In the genomic region with DNA sequence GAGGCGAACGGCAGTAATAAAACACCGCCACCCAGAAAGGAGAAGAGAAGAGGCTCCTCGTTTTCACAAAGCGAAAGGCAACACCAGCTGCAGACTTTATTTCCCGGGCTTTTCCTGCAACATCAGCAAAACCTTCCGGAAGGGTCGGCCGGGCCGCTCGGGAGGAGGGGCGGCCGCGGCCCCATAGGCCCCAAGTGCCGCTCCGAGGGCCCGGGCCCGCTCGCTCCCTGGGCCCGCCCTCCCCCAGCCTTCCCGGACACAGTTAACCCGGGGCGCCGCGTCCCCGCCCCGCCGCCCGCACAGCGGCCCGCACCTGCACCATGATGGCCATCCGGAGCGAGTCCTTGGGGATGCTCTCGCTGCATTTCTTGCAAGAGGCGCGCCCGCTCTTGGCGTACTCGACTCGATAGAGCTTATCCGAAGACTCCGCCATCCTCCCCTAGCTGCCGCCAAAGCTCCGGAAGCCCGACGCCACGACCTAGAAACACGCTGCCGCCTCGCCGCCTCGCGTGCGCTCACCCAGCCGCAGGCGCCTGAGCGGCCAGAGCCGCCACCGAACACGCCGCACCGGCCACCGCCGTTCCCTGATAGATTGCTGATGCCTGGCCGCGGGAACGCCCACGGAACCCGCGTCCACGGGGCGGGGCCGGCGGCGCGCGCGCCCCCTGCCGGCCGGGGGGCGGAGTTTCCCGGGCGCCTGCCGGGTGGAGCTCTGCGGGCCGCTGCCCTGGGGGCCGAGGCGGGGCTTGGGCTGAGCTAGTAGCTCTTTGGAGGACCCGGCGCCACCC, we compare ENCODE assay signal across 7 cellular contexts. TPM values are rescaled to one million over a fixed set of nuclear protein-coding genes. Genes with fewer than 3 reads are reported as not detected.
DNase-seq lines count a peak whose midpoint lies in the region; ATAC-seq, FAIRE-seq and TF ChIP-seq lines count a peak whose summit lies in the region.

PARP1 (minus strand) TSS at position 597 of the 788 bp plus-strand sequence; CDS start at position 433, 164 bp downstream.

- peak; percentile 48 for ATAC-seq in GM18508 (IDR thresholded peaks at IDR 0.05; ENCODE audit: insufficient read depth, unreplicated experiment)
- ATAC-seq in HG02973 (IDR thresholded peaks at IDR 0.05; ENCODE audit: unreplicated experiment): peak; percentile 75

- H3K4me3 ChIP-seq in astrocyte (ENCODE audit: insufficient read depth, low read depth, low read length) (peak within 1 kb of the TSS; percentile 83), retinal pigment epithelial cell (ENCODE audit: low read length) (peak within 1 kb of the TSS; percentile 80)

- peak within 1 kb of the TSS; percentile 95 for H2AFZ ChIP-seq in astrocyte (ENCODE audit: low read depth, low read length)

- H3K4me2 ChIP-seq in astrocyte (ENCODE audit: low read length): peak within 1 kb of the TSS; percentile 93

- peak within 1 kb of the TSS; percentile 66 for H3K27ac Mint-ChIP-seq in astrocyte (ENCODE audit: unreplicated experiment)

- peaks cover 5% of the 10 kb centered on the region for H3K27me3 Mint-ChIP-seq in astrocyte (ENCODE audit: low read depth, unreplicated experiment)

- H3K4me1 Mint-ChIP-seq in astrocyte (ENCODE audit: low read depth, unreplicated experiment): peaks cover 23% of the 10 kb centered on the region

- H3K9me3 ChIP-seq in astrocyte (ENCODE audit: insufficient read depth, low read depth, low read length): no peaks in the 10 kb centered on the region

- H3K27ac ChIP-seq in astrocyte (ENCODE audit: low read depth, low read length): peak within 1 kb of the TSS; percentile 76

- H3K27me3 ChIP-seq in astrocyte (ENCODE audit: insufficient read depth, low read length): no peaks in the 10 kb centered on the region

- no peaks in the 10 kb centered on the region for H3K36me3 ChIP-seq in astrocyte (ENCODE audit: insufficient read depth, low read length)

- H3K36me3 Mint-ChIP-seq in astrocyte (ENCODE audit: low read depth, unreplicated experiment): peaks cover 4% of the 10 kb centered on the region

- TF ChIP-seq CTCF in astrocyte (IDR thresholded peaks at IDR 0.05; ENCODE audit: insufficient read depth, low read depth, low read length): peak; percentile 44
- peak; percentile 32 for TF ChIP-seq CTCF in retinal pigment epithelial cell (conservative IDR thresholded peaks at IDR 0.05; ENCODE audit: low read depth, low read length)

- H3K4me1 ChIP-seq in astrocyte (ENCODE audit: insufficient read depth, low read length): peaks cover 24% of the 10 kb centered on the region

- peak within 1 kb of the TSS; percentile 90 for H3K4me3 Mint-ChIP-seq in astrocyte (ENCODE audit: unreplicated experiment)

- peaks cover 42% of the 10 kb centered on the region for H4K20me1 ChIP-seq in astrocyte (ENCODE audit: insufficient read depth, low read length)

- peak within 1 kb of the TSS; percentile 81 for H3K9ac ChIP-seq in astrocyte (ENCODE audit: low read length)

- FAIRE-seq in astrocyte (lab: Jason Lieb, UNC): no peak

- DNase-seq in NCI-H2029 treated with DMSO at 0.1 percent for 48 hours (lab: John Stamatoyannopoulos, UW) (peak; percentile 56), T-helper 22 cell (ENCODE audit: low read depth) (peak; percentile 83), astrocyte (ENCODE audit: low read depth) (peak; percentile 63), hepatic stellate cell (ENCODE audit: low spot score) (peak; percentile 93), retinal pigment epithelial cell (ENCODE audit: low read depth) (peak; percentile 22)

- H3K9me3 Mint-ChIP-seq in astrocyte (ENCODE audit: unreplicated experiment): no peaks in the 10 kb centered on the region

- H3K79me2 ChIP-seq in astrocyte (ENCODE audit: insufficient read depth, low read length): peaks cover 47% of the 10 kb centered on the region

RNA-seq across cellular contexts. Expression of gene PARP1, which starts in this region (rescaled TPM):
- total RNA-seq in astrocyte: 49.8 and 57.8 TPM in 2 replicates

Comparison
In these comparisons a context has a peak if more than half of its experiments do, and no peak if none do; other contexts are left out.
1. Peak in every context shown above with its lines: DNase-seq, ATAC-seq, H3K4me3 ChIP-seq and H3K27ac ChIP-seq.
2. DNase-seq: peak in every context shown above with its lines; median percentile 93 in hepatic stellate cell; 83 in T-helper 22 cell; 63 in astrocyte; 56 in NCI-H2029 treated with DMSO at 0.1 percent for 48 hours; 22 in retinal pigment epithelial cell.